29 cellular contexts compared by ENCODE assay signal in the genomic region with DNA sequence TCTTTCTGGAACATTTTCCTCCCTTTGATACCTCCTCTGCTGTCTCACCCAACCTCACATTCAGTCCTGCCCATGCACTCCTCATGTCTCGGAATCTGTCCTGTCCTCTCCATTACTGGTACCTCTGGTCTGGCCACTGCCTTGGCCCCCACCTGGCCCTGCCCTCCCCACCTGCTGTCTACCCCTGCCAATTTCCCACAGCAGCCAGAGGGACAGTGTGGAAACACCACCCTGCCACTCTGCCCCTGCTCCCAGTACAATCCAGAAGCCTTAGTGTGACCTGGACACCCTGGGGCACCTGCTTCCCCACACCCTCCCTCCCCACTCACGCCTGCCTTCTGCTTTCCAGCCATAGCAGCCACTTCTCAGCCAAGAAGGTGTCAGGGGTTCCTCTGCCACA.
DNase-seq lines count a peak whose midpoint lies in the region; ATAC-seq lines count a peak whose summit lies in the region.
"Had no signal": no experiment of that assay in that cellular context is flagged by ENCODE, and none has a peak within 500 bp of the region (broad histone marks: within the 10 kb centered on the region; RNA-seq: fewer than 3 reads in every experiment).

No MANE protein-coding gene starts in this region.

- peak overlapping the region in 2 of 7 donors; percentile 39 to 41 for H3K4me3 Mint-ChIP-seq in CD8-positive, alpha-beta memory T cell
- no peak overlapping the region for H3K4me3 Mint-ChIP-seq in T-helper 17 cell
- peak overlapping the region in 1 of 2 donors; percentile 2 for H3K4me3 Mint-ChIP-seq in effector memory CD8-positive, alpha-beta T cell
- H3K4me3 Mint-ChIP-seq: CD8-positive, alpha-beta T cell had no signal

- H3K4me3 ChIP-seq in CD8-positive, alpha-beta memory T cell (ENCODE audit: low read length) = no peak overlapping the region
- H3K4me3 ChIP-seq in neuronal stem cell (ENCODE audit: low read length in 2 of 2) = no peak overlapping the region
- H3K4me3 ChIP-seq: A549; BLaER1 treated with 17β-estradiol and CSF1 and Interleukin-3, amounts not matched to agents 10 nM and 100 nM; GM12878; MG63 had no signal

- no peaks in the 10 kb centered on the region for H3K79me1 ChIP-seq in neuronal stem cell (ENCODE audit: low read depth, low read length)

- H4K91ac ChIP-seq in neuronal stem cell (ENCODE audit: low read depth, low read length, poor library complexity) = no peak overlapping the region

- no peak overlapping the region for H2BK12ac ChIP-seq in neuronal stem cell (ENCODE audit: low read length)

- H2BK120ac ChIP-seq in neuronal stem cell (ENCODE audit: low read depth, low read length) = no peak overlapping the region

- peak overlapping the region; percentile 15 for H3K18ac ChIP-seq in neuronal stem cell (ENCODE audit: low read length)

- peaks cover 14% of the 10 kb centered on the region for H3K4me1 ChIP-seq in CD8-positive, alpha-beta memory T cell (ENCODE audit: insufficient read depth, low read length)
- no peaks in the 10 kb centered on the region for H3K4me1 ChIP-seq in neuronal stem cell (ENCODE audit: control insufficient read depth in 2 of 2, insufficient read depth in 1 of 2, low read depth in 1 of 2, low read length in 2 of 2)
- H3K4me1 ChIP-seq: A549 had no signal

- H3K27me3 Mint-ChIP-seq in CD8-positive, alpha-beta memory T cell = peaks cover 4 to 18% of the 10 kb centered on the region in 2 donors
- H3K27me3 Mint-ChIP-seq in T-helper 17 cell = no peaks in the 10 kb centered on the region
- no peaks in the 10 kb centered on the region for H3K27me3 Mint-ChIP-seq in effector memory CD8-positive, alpha-beta T cell

- POLR2A ChIA-PET in CD8-positive, alpha-beta memory T cell (lab: Charles Lee) = no interaction called here

- H3K27me3 ChIP-seq in CD8-positive, alpha-beta memory T cell (ENCODE audit: insufficient read depth, low read length, poor library complexity, severe bottlenecking) = no peaks in the 10 kb centered on the region
- no peaks in the 10 kb centered on the region for H3K27me3 ChIP-seq in neuronal stem cell (ENCODE audit: control insufficient read depth in 3 of 3, insufficient read depth in 3 of 3, low read depth in 1 of 3, low read length in 3 of 3)
- H3K27me3 ChIP-seq: BLaER1 treated with 17β-estradiol and CSF1 and Interleukin-3, amounts not matched to agents 10 nM and 100 nM; MG63 had no signal

- H3K36me3 Mint-ChIP-seq in CD8-positive, alpha-beta memory T cell = no peaks in the 10 kb centered on the region
- H3K36me3 Mint-ChIP-seq in T-helper 17 cell (ENCODE audit: low read depth) = no peaks in the 10 kb centered on the region
- H3K36me3 Mint-ChIP-seq in effector memory CD8-positive, alpha-beta T cell (ENCODE audit: insufficient read depth) = peaks cover 3% of the 10 kb centered on the region
- H3K36me3 Mint-ChIP-seq: CD8-positive, alpha-beta T cell had no signal

- no peak overlapping the region for H3K4me2 ChIP-seq in neuronal stem cell (ENCODE audit: insufficient read depth, low read length, poor library complexity, severe bottlenecking)
- H3K4me2 ChIP-seq: A549, SK-N-SH had no signal

- no peaks in the 10 kb centered on the region for H3K9me3 ChIP-seq in CD8-positive, alpha-beta memory T cell (ENCODE audit: low read length)
- H3K9me3 ChIP-seq in T-helper 17 cell (ENCODE audit: control insufficient read depth, low read length, poor library complexity, severe bottlenecking) (no peaks in the 10 kb centered on the region), neuronal stem cell (replicated peaks in 1 of 2; ENCODE audit: control insufficient read depth in 2 of 2, insufficient read depth in 1 of 2, low read depth in 1 of 2, low read length in 2 of 2) (no peaks in the 10 kb centered on the region)
- H3K9me3 ChIP-seq: A549; BLaER1 treated with 17β-estradiol and CSF1 and Interleukin-3, amounts not matched to agents 10 nM and 100 nM; MG63; SK-N-SH had no signal

- H3K9ac ChIP-seq in neuronal stem cell (ENCODE audit: low read depth, low read length, poor library complexity) = no peak overlapping the region
- H3K9ac ChIP-seq: BLaER1 treated with 17β-estradiol and CSF1 and Interleukin-3, amounts not matched to agents 10 nM and 100 nM; SK-N-SH had no signal

- H3K27ac ChIP-seq in CD8-positive, alpha-beta memory T cell (ENCODE audit: low read depth, low read length) = no peak overlapping the region
- H3K27ac ChIP-seq in neuronal stem cell (replicated peaks; ENCODE audit: low read length) = no peak overlapping the region
- H3K27ac ChIP-seq: A549 had no signal

- H3K36me3 ChIP-seq in CD8-positive, alpha-beta memory T cell (ENCODE audit: insufficient read depth, low read length) = no peaks in the 10 kb centered on the region
- H3K36me3 ChIP-seq in neuronal stem cell (replicated peaks in 1 of 2; ENCODE audit: control insufficient read depth in 2 of 2, insufficient read depth in 2 of 2, low read length in 2 of 2) = no peaks in the 10 kb centered on the region
- H3K36me3 ChIP-seq: BLaER1 treated with 17β-estradiol and CSF1 and Interleukin-3, amounts not matched to agents 10 nM and 100 nM; MG63 had no signal

- no peak overlapping the region for H3K23ac ChIP-seq in neuronal stem cell (ENCODE audit: low read depth, low read length, poor library complexity)

- no peak overlapping the region for H3K4ac ChIP-seq in neuronal stem cell (ENCODE audit: low read length)

- H2BK5ac ChIP-seq in neuronal stem cell (ENCODE audit: low read length) = no peak overlapping the region

- no peak overlapping the region for H2AK5ac ChIP-seq in neuronal stem cell (ENCODE audit: low read depth, low read length)

- H4K8ac ChIP-seq in neuronal stem cell (ENCODE audit: low read depth, low read length) = no peak overlapping the region

- no peak overlapping the region for H2AFZ ChIP-seq in neuronal stem cell (ENCODE audit: low read length)

- no peak overlapping the region for H3K14ac ChIP-seq in neuronal stem cell (ENCODE audit: low read length)

- CTCF ChIA-PET in CD8-positive, alpha-beta memory T cell (lab: Charles Lee) = no interaction called here

- H3K4me1 Mint-ChIP-seq in CD8-positive, alpha-beta memory T cell = peaks cover 4 to 36% (median 36%) of the 10 kb centered on the region in 3 donors
- H3K4me1 Mint-ChIP-seq in T-helper 17 cell = peaks cover 44% of the 10 kb centered on the region
- H3K4me1 Mint-ChIP-seq in effector memory CD8-positive, alpha-beta T cell (ENCODE audit: low read depth in 2 of 2) = peaks cover 28 to 49% of the 10 kb centered on the region in 2 donors

- ATAC-seq in T-helper 17 cell = no peak
- no peak for ATAC-seq in effector memory CD8-positive, alpha-beta T cell (replicated peaks)
- ATAC-seq: A549; CD8-positive, alpha-beta T cell; GM12878; HCT116; HepG2; PC-3 had no signal

- H3K9me3 Mint-ChIP-seq in CD8-positive, alpha-beta memory T cell = peaks cover 0 to 1% (median 0%) of the 10 kb centered on the region in 5 donors
- no peaks in the 10 kb centered on the region for H3K9me3 Mint-ChIP-seq in effector memory CD8-positive, alpha-beta T cell
- H3K9me3 Mint-ChIP-seq: CD8-positive, alpha-beta T cell had no signal

- H3K27ac Mint-ChIP-seq in CD8-positive, alpha-beta memory T cell = peak overlapping the region in 6 of 8 donors; percentile 82 to 96 (median 92)
- H3K27ac Mint-ChIP-seq in T-helper 17 cell = peak overlapping the region; percentile 87
- peak overlapping the region; percentile 92 to 93 for H3K27ac Mint-ChIP-seq in effector memory CD8-positive, alpha-beta T cell
- H3K27ac Mint-ChIP-seq: CD8-positive, alpha-beta T cell had no signal

- no CpG with 5 or more reads among the region's 2 CpGs for WGBS in neuronal stem cell (ENCODE audit: extremely low coverage in 2 of 2, insufficient read length in 2 of 2, insufficient replicate concordance in 1 of 2), 2 donors

- no peak for DNase-seq in CD8-positive, alpha-beta memory T cell
- DNase-seq in T-helper 17 cell (no peak), neuronal stem cell (ENCODE audit: low spot score) (no peak), retina (no peak), NCI-H187 treated with DMSO at 0.1 percent for 48 hours (lab: John Stamatoyannopoulos, UW) (no peak), amniotic stem cell (lab: John Stamatoyannopoulos, UW) (no peak)
- DNase-seq in effector memory CD8-positive, alpha-beta T cell = no peak
- DNase-seq: AML-193; DMS 273 treated with DMSO at 0.1 percent for 48 hours; DMS79; EL; GDM1; KG1; MG63; NCI-H1105 treated with DMSO at 0.1 percent for 48 hours; NCI-H146; NCI-H2029; NCI-H446; NCI-H524 treated with DMSO at 0.1 percent for 48 hours; NCI-H774; NK-92 treated with Interleukin-12 subunit alpha and Interleukin-12 subunit beta, amount 100 ng/mL, for 24 hours; PC-3; SK-N-SH had no signal

- no peak overlapping the region for H2BK15ac ChIP-seq in neuronal stem cell (ENCODE audit: low read length)
